1 cellular context compared by ENCODE assay signal in the genomic region with DNA sequence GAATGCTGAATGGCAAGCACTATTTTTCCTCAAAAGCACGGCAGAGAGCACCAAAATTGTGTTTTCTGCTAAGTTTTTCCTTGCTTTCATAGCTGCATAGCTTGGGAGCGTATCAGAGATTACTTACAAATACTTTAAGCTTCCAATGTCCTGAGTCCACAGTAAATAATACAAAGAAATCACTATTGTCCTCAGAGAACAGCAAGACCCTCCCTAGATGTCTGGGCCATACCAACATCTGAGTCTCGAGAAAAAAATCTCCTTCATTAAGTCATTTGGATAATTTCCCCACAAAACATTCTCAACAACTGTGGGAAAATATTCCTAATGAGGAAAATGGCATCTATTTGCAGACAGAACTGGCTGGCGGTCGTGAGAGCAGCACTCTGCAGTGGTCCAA.
TF ChIP-seq lines count a peak whose summit lies in the region.

No MANE protein-coding gene starts in this region.

TF ChIP-seq in K562, 482 proteins besides CTCF, POLR2A, EP300 and RAD21:
- TF ChIP-seq, protein P1, sequence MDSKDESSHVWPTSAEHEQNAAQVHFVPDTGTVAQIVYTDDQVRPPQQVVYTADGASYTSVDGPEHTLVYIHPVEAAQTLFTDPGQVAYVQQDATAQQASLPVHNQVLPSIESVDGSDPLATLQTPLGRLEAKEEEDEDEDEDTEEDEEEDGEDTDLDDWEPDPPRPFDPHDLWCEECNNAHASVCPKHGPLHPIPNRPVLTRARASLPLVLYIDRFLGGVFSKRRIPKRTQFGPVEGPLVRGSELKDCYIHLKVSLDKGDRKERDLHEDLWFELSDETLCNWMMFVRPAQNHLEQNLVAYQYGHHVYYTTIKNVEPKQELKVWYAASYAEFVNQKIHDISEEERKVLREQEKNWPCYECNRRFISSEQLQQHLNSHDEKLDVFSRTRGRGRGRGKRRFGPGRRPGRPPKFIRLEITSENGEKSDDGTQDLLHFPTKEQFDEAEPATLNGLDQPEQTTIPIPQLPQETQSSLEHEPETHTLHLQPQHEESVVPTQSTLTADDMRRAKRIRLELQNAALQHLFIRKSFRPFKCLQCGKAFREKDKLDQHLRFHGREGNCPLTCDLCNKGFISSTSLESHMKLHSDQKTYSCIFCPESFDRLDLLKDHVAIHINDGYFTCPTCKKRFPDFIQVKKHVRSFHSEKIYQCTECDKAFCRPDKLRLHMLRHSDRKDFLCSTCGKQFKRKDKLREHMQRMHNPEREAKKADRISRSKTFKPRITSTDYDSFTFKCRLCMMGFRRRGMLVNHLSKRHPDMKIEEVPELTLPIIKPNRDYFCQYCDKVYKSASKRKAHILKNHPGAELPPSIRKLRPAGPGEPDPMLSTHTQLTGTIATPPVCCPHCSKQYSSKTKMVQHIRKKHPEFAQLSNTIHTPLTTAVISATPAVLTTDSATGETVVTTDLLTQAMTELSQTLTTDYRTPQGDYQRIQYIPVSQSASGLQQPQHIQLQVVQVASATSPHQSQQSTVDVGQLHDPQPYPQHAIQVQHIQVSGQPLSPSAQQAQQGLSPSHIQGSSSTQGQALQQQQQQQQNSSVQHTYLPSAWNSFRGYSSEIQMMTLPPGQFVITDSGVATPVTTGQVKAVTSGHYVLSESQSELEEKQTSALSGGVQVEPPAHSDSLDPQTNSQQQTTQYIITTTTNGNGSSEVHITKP (IDR thresholded peaks at IDR 0.05; ENCODE audit: partially characterized antibody) = peak; percentile 81
- no peak for TF ChIP-seq RFX7 (CRISPR knock-in tag; IDR thresholded peaks at IDR 0.05)
- no peak for TF ChIP-seq ZNF445 (CRISPR knock-in tag; IDR thresholded peaks at IDR 0.05; ENCODE audit: low read depth)
- TF ChIP-seq RHOXF2B (CRISPR knock-in tag; conservative IDR thresholded peaks at IDR 0.05) = no peak
- no peak for TF ChIP-seq MTF1 (CRISPR knock-in tag; IDR thresholded peaks at IDR 0.05; ENCODE audit: borderline replicate concordance)
- TF ChIP-seq SMAD1 (IDR thresholded peaks at IDR 0.05; ENCODE audit: low read depth, low read length, partially characterized antibody) = no peak
- TF ChIP-seq GTF2E2 (tag; IDR thresholded peaks at IDR 0.05) = no peak
- TF ChIP-seq, protein P2, sequence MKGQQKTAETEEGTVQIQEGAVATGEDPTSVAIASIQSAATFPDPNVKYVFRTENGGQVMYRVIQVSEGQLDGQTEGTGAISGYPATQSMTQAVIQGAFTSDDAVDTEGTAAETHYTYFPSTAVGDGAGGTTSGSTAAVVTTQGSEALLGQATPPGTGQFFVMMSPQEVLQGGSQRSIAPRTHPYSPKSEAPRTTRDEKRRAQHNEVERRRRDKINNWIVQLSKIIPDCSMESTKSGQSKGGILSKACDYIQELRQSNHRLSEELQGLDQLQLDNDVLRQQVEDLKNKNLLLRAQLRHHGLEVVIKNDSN (CRISPR knock-in tag; IDR thresholded peaks at IDR 0.05) = no peak
- no peak for TF ChIP-seq ZNF668 (CRISPR knock-in tag; IDR thresholded peaks at IDR 0.05)
